In the genomic region with DNA sequence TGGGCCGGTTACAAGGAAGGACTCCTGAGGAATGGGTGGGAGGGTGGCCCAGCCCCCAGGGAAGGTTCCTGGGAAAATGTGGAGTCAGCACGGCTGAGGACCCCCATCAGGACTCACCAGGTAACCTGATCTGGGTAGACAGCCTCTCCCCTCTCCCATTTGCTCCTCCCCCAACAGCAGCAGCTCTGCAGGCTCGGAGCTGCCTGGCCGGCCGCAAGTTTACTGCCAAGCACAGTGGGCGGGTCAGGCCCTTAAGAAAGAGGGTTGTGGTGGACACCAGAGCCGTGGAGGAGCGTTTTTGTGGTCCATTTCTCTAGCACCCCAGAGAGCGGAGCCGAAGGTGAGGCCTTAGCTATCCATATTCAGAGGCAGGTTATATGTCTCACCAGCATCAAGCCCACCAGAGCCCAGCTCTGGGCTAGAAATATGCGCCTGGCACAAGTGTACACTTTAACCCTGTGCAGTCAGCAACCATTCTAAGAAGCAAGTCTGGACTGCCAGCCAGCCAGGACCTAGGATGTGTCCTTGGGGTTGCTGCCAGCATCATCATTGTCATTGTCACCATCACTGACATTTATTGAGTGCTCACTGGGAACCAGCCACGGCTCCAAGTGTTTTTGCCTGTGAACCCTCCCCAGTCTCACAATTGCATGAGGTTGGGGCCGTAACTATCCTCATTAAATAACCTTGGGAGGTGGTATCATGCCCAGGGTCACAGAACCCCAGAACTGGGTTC, we compare ENCODE assay signal across 11 cellular contexts.
"Had no signal": no experiment of that assay in that cellular context is flagged by ENCODE, and none has a peak within 500 bp of the region (broad histone marks: within the 10 kb centered on the region; RNA-seq: fewer than 3 reads in every experiment).

No MANE protein-coding gene starts in this region.

- H3K27ac Mint-ChIP-seq: activated naive CD4-positive, alpha-beta T cell treated with anti-CD3 and anti-CD28 coated beads, Interleukin-2, amount 10 ng/mL, durations not matched to agents 7 days and 5 days; activated T-helper 2 cell treated with anti-CD3 and anti-CD28 coated beads, Interferon-gamma antibody, Interleukin-2, Interleukin-4, amounts not matched to agents 10 μg/mL and 5 μg/mL and 100 μg/mL, durations not matched to agents 14 hours and 24 hours and 36 hours had no signal

- H3K36me3 ChIP-seq: left ventricle myocardium inferior had no signal

- H3K9me3 Mint-ChIP-seq: activated naive CD4-positive, alpha-beta T cell treated with anti-CD3 and anti-CD28 coated beads, Interleukin-2, amount 10 ng/mL, durations not matched to agents 7 days and 5 days; activated T-helper 2 cell treated with anti-CD3 and anti-CD28 coated beads, Interferon-gamma antibody, Interleukin-2, Interleukin-4, amounts not matched to agents 10 μg/mL and 5 μg/mL and 100 μg/mL, durations not matched to agents 14 hours and 24 hours and 36 hours; neural crest cell had no signal

- H3K4me3 ChIP-seq: coronary artery, left ventricle myocardium inferior, smooth muscle cell had no signal

- H3K9me3 ChIP-seq: left ventricle myocardium inferior had no signal

- DNase-seq: activated CD4-positive, alpha-beta T cell treated with anti-CD3 and anti-CD28 coated beads, Interleukin-2, amount 50 U/mL, for 1 hour; activated naive CD4-positive, alpha-beta T cell treated with anti-CD3 and anti-CD28 coated beads, Interleukin-2, amount 10 ng/mL, durations not matched to agents 7 days and 5 days; caudate nucleus; effector memory CD4-positive, alpha-beta T cell; hypothalamus; left ventricle myocardium inferior; retina had no signal

- H3K27ac ChIP-seq: coronary artery, left ventricle myocardium inferior had no signal

- H3K36me3 Mint-ChIP-seq: activated naive CD4-positive, alpha-beta T cell treated with anti-CD3 and anti-CD28 coated beads, Interleukin-2, amount 10 ng/mL, durations not matched to agents 7 days and 5 days had no signal

- H3K4me3 Mint-ChIP-seq: activated naive CD4-positive, alpha-beta T cell treated with anti-CD3 and anti-CD28 coated beads, Interleukin-2, amount 10 ng/mL, durations not matched to agents 7 days and 5 days; neural crest cell had no signal

- H3K4me1 Mint-ChIP-seq: activated naive CD4-positive, alpha-beta T cell treated with anti-CD3 and anti-CD28 coated beads, Interleukin-2, amount 10 ng/mL, durations not matched to agents 7 days and 5 days had no signal

- H3K4me2 ChIP-seq: smooth muscle cell had no signal

- H3K27me3 Mint-ChIP-seq: activated naive CD4-positive, alpha-beta T cell treated with anti-CD3 and anti-CD28 coated beads, Interleukin-2, amount 10 ng/mL, durations not matched to agents 7 days and 5 days had no signal
